Comparison of ENCODE assay signal across 19 cellular contexts in the genomic region with DNA sequence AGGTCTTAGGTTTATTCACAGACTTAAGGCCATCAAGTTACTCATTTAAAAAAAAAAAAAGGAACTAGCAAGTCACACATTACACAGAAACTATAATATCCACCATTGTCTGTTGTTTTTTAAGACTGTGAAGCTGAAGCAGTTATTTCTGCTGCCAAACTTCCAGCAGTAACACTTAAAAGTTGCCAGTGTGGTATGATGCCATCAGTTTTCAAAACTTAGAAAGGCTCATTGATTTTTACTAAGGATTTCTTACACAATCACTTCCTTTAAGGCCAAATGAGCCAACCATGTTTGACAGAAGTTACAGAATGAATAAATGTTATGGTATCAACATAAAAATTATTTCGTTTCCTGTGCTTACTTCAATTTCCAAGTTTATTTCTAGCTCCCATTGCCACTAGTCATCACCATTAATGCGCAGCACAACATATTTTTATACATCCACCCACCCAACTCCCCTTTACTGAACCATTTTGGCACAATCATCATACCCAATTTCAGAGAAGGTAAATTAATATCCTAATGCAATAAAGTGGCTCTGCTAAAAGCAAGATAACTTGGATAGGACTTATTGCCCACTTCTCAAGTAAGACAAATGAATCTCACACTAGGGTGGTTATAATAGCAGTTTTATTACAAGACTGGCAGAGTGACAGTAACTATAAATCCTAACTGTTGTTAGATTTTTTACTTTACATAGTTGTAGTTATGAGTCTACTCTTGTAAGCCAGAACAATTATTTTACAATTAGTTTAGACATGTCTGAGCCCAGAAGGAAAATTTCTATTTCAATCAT. TPM values are rescaled to one million over a fixed set of nuclear protein-coding genes. Genes with fewer than 3 reads are reported as not detected.
DNase-seq lines count a peak whose midpoint lies in the region; ATAC-seq and TF ChIP-seq lines count a peak whose summit lies in the region.
"Had no signal": no experiment of that assay in that cellular context is flagged by ENCODE, and none has a peak within 500 bp of the region (broad histone marks: within the 10 kb centered on the region; RNA-seq: fewer than 3 reads in every experiment).

No MANE protein-coding gene starts in this region.

- H3K27me3 Mint-ChIP-seq in chondrocyte (ENCODE audit: low read depth): no peaks in the 10 kb centered on the region
- H3K27me3 Mint-ChIP-seq in mesothelial cell of epicardium (ENCODE audit: low read depth): no peaks in the 10 kb centered on the region
- H3K27me3 Mint-ChIP-seq in activated CD4-positive, alpha-beta memory T cell treated with anti-CD3 and anti-CD28 coated beads for 36 hours: no peaks in the 10 kb centered on the region
- H3K27me3 Mint-ChIP-seq: activated naive CD8-positive, alpha-beta T cell had no signal

- TF ChIP-seq CTCF in chondrocyte (IDR thresholded peaks at IDR 0.05) (no peak), mesothelial cell of epicardium (IDR thresholded peaks at IDR 0.05; ENCODE audit: unreplicated experiment) (no peak), psoas muscle (IDR thresholded peaks at IDR 0.05) (no peak)

- WGBS in psoas muscle, 3 donors: 77 to 89% (median 80%) methylated on average over 2 of the region's 2 CpGs

- H3K4me3 Mint-ChIP-seq in chondrocyte (ENCODE audit: unreplicated experiment): no peak overlapping the region
- H3K4me3 Mint-ChIP-seq in mesothelial cell of epicardium: no peak overlapping the region
- H3K4me3 Mint-ChIP-seq in activated CD4-positive, alpha-beta memory T cell treated with anti-CD3 and anti-CD28 coated beads for 36 hours: no peak overlapping the region
- H3K4me3 Mint-ChIP-seq: activated naive CD8-positive, alpha-beta T cell had no signal

- H3K4me1 ChIP-seq in ACC112 (ENCODE audit: control insufficient read depth, insufficient read depth, low read length, unreplicated experiment) (peaks cover 57% of the 10 kb centered on the region), psoas muscle (peaks cover 30% of the 10 kb centered on the region)
- H3K4me1 ChIP-seq: Caco-2 had no signal

- H3K36me3 Mint-ChIP-seq in chondrocyte (ENCODE audit: low read depth) (peaks cover 4% of the 10 kb centered on the region), mesothelial cell of epicardium (peaks cover 10% of the 10 kb centered on the region)
- no peaks in the 10 kb centered on the region for H3K36me3 Mint-ChIP-seq in activated CD4-positive, alpha-beta memory T cell treated with anti-CD3 and anti-CD28 coated beads for 36 hours
- H3K36me3 Mint-ChIP-seq: activated naive CD8-positive, alpha-beta T cell had no signal

- H3K27me3 ChIP-seq in ACC112 (ENCODE audit: insufficient read depth, low read length): no peaks in the 10 kb centered on the region
- H3K27me3 ChIP-seq in psoas muscle (ENCODE audit: insufficient read depth in 3 of 3, low read length in 2 of 3): no peaks in the 10 kb centered on the region
- H3K27me3 ChIP-seq: SJSA1 had no signal

- H3K9me3 ChIP-seq in psoas muscle: no peaks in the 10 kb centered on the region
- H3K9me3 ChIP-seq: Caco-2, SJSA1 had no signal

- H3K27ac Mint-ChIP-seq in chondrocyte (ENCODE audit: unreplicated experiment) (peak overlapping the region; percentile 53), mesothelial cell of epicardium (peak overlapping the region; percentile 80)
- no peak overlapping the region for H3K27ac Mint-ChIP-seq in activated CD4-positive, alpha-beta memory T cell treated with anti-CD3 and anti-CD28 coated beads for 36 hours
- H3K27ac Mint-ChIP-seq: activated naive CD8-positive, alpha-beta T cell had no signal

- H3K79me2 ChIP-seq in ACC112 (ENCODE audit: control insufficient read depth, insufficient read depth, low read length, unreplicated experiment): peaks cover 94% of the 10 kb centered on the region

- H3K4me1 Mint-ChIP-seq in chondrocyte (ENCODE audit: low read depth) (peaks cover 87% of the 10 kb centered on the region), mesothelial cell of epicardium (peaks cover 71% of the 10 kb centered on the region)
- H3K4me1 Mint-ChIP-seq in activated CD4-positive, alpha-beta memory T cell treated with anti-CD3 and anti-CD28 coated beads for 36 hours (ENCODE audit: low read depth): no peaks in the 10 kb centered on the region

- H3K36me3 ChIP-seq in ACC112 (ENCODE audit: insufficient read depth, low read length) (no peaks in the 10 kb centered on the region; the same call in 1 of the 2 replicates), psoas muscle (ENCODE audit: insufficient read depth in 1 of 2, low read depth in 1 of 2) (no peaks in the 10 kb centered on the region)
- H3K36me3 ChIP-seq: SJSA1 had no signal

- POLR2A ChIA-PET in activated CD4-positive, alpha-beta memory T cell treated with anti-CD3 and anti-CD28 coated beads for 36 hours (lab: Charles Lee): no interaction called here

- CTCF ChIA-PET in activated CD4-positive, alpha-beta memory T cell treated with anti-CD3 and anti-CD28 coated beads for 36 hours (lab: Charles Lee): no interaction called here

- intact Hi-C loops in activated CD4-positive, alpha-beta memory T cell treated with anti-CD3 and anti-CD28 coated beads for 36 hours (cut with micrococcal nuclease): no loop called here
- intact Hi-C loops in psoas muscle (cut with DNase I): loop anchor here in 1 of 2 donors (5.0 kb wide), 1 partner anchor 191 kb away; no protein-coding TSS in a partner anchor

- H3K4me3 ChIP-seq in ACC112 (ENCODE audit: low read depth, low read length): no peak overlapping the region
- H3K4me3 ChIP-seq in psoas muscle: no peak overlapping the region
- H3K4me3 ChIP-seq: SJSA1 had no signal

- no peak for ATAC-seq in psoas muscle
- no peak for ATAC-seq in HG03354 (IDR thresholded peaks at IDR 0.05; ENCODE audit: poor library complexity, severe bottlenecking, unreplicated experiment)
- ATAC-seq: HCT116 had no signal

- DNase-seq in MV-4-11 (lab: John Stamatoyannopoulos, UW) (peak; percentile 84), chondrocyte (ENCODE audit: low spot score) (no peak), mesothelial cell of epicardium (ENCODE audit: low spot score in 2 of 2, unreplicated experiment in 2 of 2) (no peak), psoas muscle (no peak)
- DNase-seq in stimulated activated CD4-positive, alpha-beta T cell treated with anti-CD3 and anti-CD28 coated beads, Interleukin-12 subunit alpha, Interleukin-12 subunit beta, amount 100 ng/mL, for 4 hours: no peak
- DNase-seq in activated CD4-positive, alpha-beta memory T cell treated with anti-CD3 and anti-CD28 coated beads for 36 hours: no peak
- DNase-seq: activated CD4-positive, alpha-beta T cell treated with anti-CD3 and anti-CD28 coated beads, Interleukin-2, amount 50 U/mL, for 1 hour; activated T-cell treated with anti-CD3 and anti-CD28 coated beads, Interleukin-2, amount 50 U/mL, for 1 hour; Caco-2; NCI-H1417 treated with DMSO at 0.1 percent for 48 hours; NCI-H2227 treated with DMSO at 0.1 percent for 48 hours; NK-92 treated with Interleukin-12 subunit alpha and Interleukin-12 subunit beta, amount 100 ng/mL, for 24 hours; occipital lobe; stimulated activated naive CD4-positive, alpha-beta T cell had no signal

- H3K27ac ChIP-seq in ACC112 (ENCODE audit: low read depth, low read length): peak overlapping the region; percentile 29
- H3K27ac ChIP-seq in psoas muscle: no peak overlapping the region

- H3K9me3 Mint-ChIP-seq in chondrocyte (ENCODE audit: low read depth) (no peaks in the 10 kb centered on the region), mesothelial cell of epicardium (peaks cover 3% of the 10 kb centered on the region)
- H3K9me3 Mint-ChIP-seq in activated CD4-positive, alpha-beta memory T cell treated with anti-CD3 and anti-CD28 coated beads for 36 hours: peaks cover 2% of the 10 kb centered on the region

- no peak overlapping the region for H2AFZ ChIP-seq in ACC112 (ENCODE audit: low read length, unreplicated experiment)

RNA-seq across cellular contexts. Expression of gene PDGFC, which starts 13.1 kb away (rescaled TPM):
- total RNA-seq in chondrocyte (70.0 to 131 TPM (median 70.9 TPM) in 3 replicates), mesothelial cell of epicardium (80.5 to 86.0 TPM (median 83.5 TPM) in 3 replicates), psoas muscle (10 to 100 TPM in 1 of 4 donors, 1 to 10 TPM in 3; 4.2 to 19.8 (median 6.7) TPM)
- total RNA-seq in activated CD4-positive, alpha-beta memory T cell treated with anti-CD3 and anti-CD28 coated beads for 36 hours: not detected
- 1 to 10 TPM; 2.2 to 6.3 (median 2.5) TPM for polyA plus RNA-seq in psoas muscle

Comparison
In these comparisons a context has a peak if more than half of its experiments do, and no peak if none do; other contexts are left out.
1. RNA of gene PDGFC, which starts 13.1 kb away (total RNA-seq): 80.5 to 86.0 TPM in mesothelial cell of epicardium, 70.0 to 131 TPM in chondrocyte and 4.2 to 19.8 TPM in psoas muscle; not detected in activated CD4-positive, alpha-beta memory T cell treated with anti-CD3 and anti-CD28 coated beads for 36 hours; every median in the first group is over 4 times any median in the second.